ENCODE assay signal across 7 cellular contexts in the genomic region with DNA sequence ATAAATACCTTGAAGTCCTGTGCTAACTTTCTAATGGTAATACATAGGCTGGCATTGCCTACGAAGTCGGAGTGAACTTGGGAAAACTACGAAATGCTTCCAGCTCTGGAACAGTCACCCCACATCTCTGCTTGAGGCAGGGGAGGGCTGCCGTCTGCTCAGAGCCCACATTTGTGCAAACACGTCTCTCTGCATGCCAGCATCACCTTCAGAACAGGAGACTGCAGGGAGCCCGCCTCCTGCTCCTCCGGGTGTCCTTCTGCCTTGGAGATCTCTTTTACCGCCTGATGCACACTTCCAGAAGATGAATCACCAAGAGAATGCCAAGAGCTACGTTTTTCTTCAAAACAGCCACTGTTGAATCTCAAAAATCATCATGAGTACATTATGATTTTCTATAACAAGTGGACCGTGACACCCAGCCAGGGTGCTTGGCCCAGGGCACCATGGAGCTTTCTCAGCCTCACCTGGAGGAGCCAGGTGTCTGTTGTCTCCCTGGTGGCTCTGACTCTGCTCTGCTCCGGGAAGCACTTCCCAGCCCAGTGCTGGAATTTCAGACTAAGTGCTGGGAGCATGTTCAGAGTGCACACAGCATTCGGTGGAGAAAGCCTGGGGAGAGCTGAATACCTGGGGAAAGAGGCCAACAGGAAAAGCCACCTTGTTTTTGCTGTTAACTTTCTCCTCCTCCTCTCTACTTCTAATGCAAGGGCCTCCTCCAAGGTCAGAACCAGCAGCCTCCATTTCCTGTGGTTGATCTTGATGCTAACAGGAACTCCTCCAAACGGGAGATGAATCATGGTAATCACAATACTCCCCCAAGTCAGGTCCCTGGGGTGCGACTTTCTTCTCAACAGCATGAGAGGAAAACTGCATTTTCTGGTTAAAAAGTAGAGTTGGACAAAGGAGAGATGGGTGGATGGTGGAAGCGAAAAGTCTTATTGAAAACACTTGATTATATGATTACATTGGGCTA.
"Had no signal": no experiment of that assay in that cellular context is flagged by ENCODE, and none has a peak within 500 bp of the region (broad histone marks: within the 10 kb centered on the region; RNA-seq: fewer than 3 reads in every experiment).

No MANE protein-coding gene starts in this region.

- ATAC-seq: stimulated activated memory B cell treated with anti-CD40 and anti-IgM and Interleukin-4, amounts not matched to agents 10 μg/mL and 1 μg/mL and 100 μg/mL, for 72 hours had no signal

- H3K4me3 ChIP-seq: spleen had no signal

- H3K27ac ChIP-seq: spleen had no signal

- H3K4me1 ChIP-seq: spleen had no signal

- H3K36me3 ChIP-seq: spleen had no signal

- FAIRE-seq: bronchial epithelial cell, endothelial cell of umbilical vein had no signal

- H3K27me3 ChIP-seq: spleen had no signal

- DNase-seq: mesendoderm; spleen; stimulated activated CD4-positive, alpha-beta T cell treated with anti-CD3 and anti-CD28 coated beads, Interleukin-1b, Interleukin-23, amount 100 ng/mL, for 48 hours; trophoblast cell had no signal
